ENCODE assay signal across 8 cellular contexts in the genomic region with DNA sequence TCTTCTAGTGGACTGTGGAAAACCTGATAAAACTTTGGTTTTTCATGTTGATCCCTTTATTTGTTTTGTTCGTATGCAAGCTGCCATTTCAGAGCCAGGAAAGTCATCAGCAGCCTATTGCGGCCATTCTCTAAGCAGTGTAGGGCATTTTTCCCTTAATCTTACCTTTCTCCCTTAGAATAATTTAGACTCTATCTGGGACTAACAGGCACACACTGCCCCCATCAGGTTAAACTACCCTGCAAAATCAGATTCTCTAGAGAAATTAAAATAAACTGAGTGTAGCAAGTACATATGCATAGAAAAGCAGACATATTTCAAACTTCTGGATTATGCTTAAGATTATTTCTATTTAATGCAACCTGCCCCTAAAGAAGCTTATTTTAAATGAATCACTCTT.
DNase-seq lines count a peak whose midpoint lies in the region; TF ChIP-seq lines count a peak whose summit lies in the region.

No MANE protein-coding gene starts in this region.

- H3K9ac ChIP-seq in colonic mucosa (ENCODE audit: low read depth in 2 of 2, low read length in 2 of 2) = no peak overlapping the region

- no peak overlapping the region for H3K27ac ChIP-seq in colonic mucosa

- TF ChIP-seq CTCF in GM06990 (IDR thresholded peaks at IDR 0.05; ENCODE audit: insufficient read depth, low read length, poor library complexity, severe bottlenecking) (peak; percentile 36), colonic mucosa (IDR thresholded peaks at IDR 0.05) (peak; percentile 45)

- DNase-seq in GM06990 (ENCODE audit: extremely low read depth, insufficient read length) = no peak
- peak; percentile 74 for DNase-seq in NCI-H2196 (lab: John Stamatoyannopoulos, UW; ENCODE audit: unreplicated experiment)
- DNase-seq in colonic mucosa = peak; percentile 51
- peak; percentile 29 for DNase-seq in mucosa of gallbladder (ENCODE audit: low spot score)
- no peak for DNase-seq in LoVo (ENCODE audit: low spot score)
- no peak for DNase-seq in OCI-M2 (lab: John Stamatoyannopoulos, UW; ENCODE audit: unreplicated experiment)
- no peak for DNase-seq in ecto neural progenitor cell (ENCODE audit: low spot score)
- no peak for DNase-seq in NCI-H510A (lab: John Stamatoyannopoulos, UW)

- H3K4me3 ChIP-seq in GM06990 (replicated peaks; ENCODE audit: low read depth, low read length) (no peak overlapping the region), colonic mucosa (no peak overlapping the region)

- intact Hi-C loops in colonic mucosa (cut with DNase I) = loop anchor here (10.0 kb wide), 1 partner anchor 639 kb away; no protein-coding TSS in a partner anchor

- H3K4me1 ChIP-seq in colonic mucosa = no peaks in the 10 kb centered on the region

- no peaks in the 10 kb centered on the region for H3K9me3 ChIP-seq in colonic mucosa

- no peaks in the 10 kb centered on the region for H3K36me3 ChIP-seq in GM06990 (ENCODE audit: control insufficient read depth, insufficient read depth, low read length)
- no peaks in the 10 kb centered on the region for H3K36me3 ChIP-seq in colonic mucosa

- H3K27me3 ChIP-seq in GM06990 (replicated peaks; ENCODE audit: control insufficient read depth, insufficient read depth, low read length) (no peaks in the 10 kb centered on the region), colonic mucosa (no peaks in the 10 kb centered on the region)

Comparison
In these comparisons a context has a peak if more than half of its experiments do, and no peak if none do; other contexts are left out.
1. DNase-seq: peak in NCI-H2196 (single experiment), colonic mucosa (single experiment) and mucosa of gallbladder (single experiment); none in GM06990 (single experiment), LoVo (single experiment), OCI-M2 (single experiment), ecto neural progenitor cell (single experiment) and NCI-H510A (single experiment).